In the genomic region with DNA sequence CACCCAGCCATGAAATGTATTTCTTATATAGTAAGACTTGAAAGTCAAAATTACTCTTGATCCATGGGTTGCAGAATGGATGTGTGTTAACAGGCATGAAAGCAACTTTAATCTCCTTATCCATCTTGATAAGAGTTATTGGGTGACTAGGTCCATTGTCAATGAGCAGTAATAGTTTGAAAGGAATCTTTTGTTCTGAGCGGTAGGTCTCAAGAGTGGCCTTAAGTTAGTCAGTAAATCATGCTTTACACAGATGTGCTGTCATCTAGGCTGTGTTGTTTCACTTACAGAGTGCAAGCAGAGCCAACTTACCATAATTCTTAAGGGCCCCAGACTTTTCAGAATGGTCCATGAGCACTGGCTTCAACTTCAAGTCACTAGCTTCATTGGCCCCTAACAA, we compare ENCODE assay signal across 8 cellular contexts.
"Had no signal": no experiment of that assay in that cellular context is flagged by ENCODE, and none has a peak within 500 bp of the region (broad histone marks: within the 10 kb centered on the region; RNA-seq: fewer than 3 reads in every experiment).

No MANE protein-coding gene starts in this region.

- H3K4me3 Mint-ChIP-seq: GM23338, H9 had no signal

- FAIRE-seq: H1, H54, HTR-8/SVneo had no signal

- H3K27ac Mint-ChIP-seq: GM23338, H9 had no signal

- H2AFZ ChIP-seq: GM23338 had no signal

- H3K4me2 ChIP-seq: GM23338 had no signal

- ATAC-seq: GM23338 had no signal

- H3K9me3 Mint-ChIP-seq: GM23338, H9 had no signal

- DNase-seq: H9, HCEC 1CT, IMR-90, KBM-7 had no signal

- H3K4me3 ChIP-seq: GM23338 had no signal
